In genomic region chr10:86371691-86372090, GRCh38 we compare ENCODE assay signal across 1 cellular context.
TF ChIP-seq lines count a peak whose summit lies in the region.

No MANE protein-coding gene starts in this region.

TF ChIP-seq in K562, 482 proteins besides CTCF, POLR2A, EP300 and RAD21:
- TF ChIP-seq NEUROD1 (IDR thresholded peaks at IDR 0.05; ENCODE audit: borderline replicate concordance, low read depth, low read length, partially characterized antibody) (no peak), ZNF76 (CRISPR knock-in tag; IDR thresholded peaks at IDR 0.05; ENCODE audit: borderline replicate concordance) (no peak), GTF2A2 (tag; IDR thresholded peaks at IDR 0.05) (no peak), ZNF445 (CRISPR knock-in tag; IDR thresholded peaks at IDR 0.05; ENCODE audit: low read depth) (no peak), ARID2 (IDR thresholded peaks at IDR 0.05) (no peak), LARP7 (IDR thresholded peaks at IDR 0.05) (no peak)
TF ChIP-seq in K562: peak in this region for 0.
